ENCODE assay signal across 7 cellular contexts in genomic region chr2:180125245-180125962, GRCh38.
DNase-seq lines count a peak whose midpoint lies in the region; ATAC-seq, FAIRE-seq and TF ChIP-seq lines count a peak whose summit lies in the region.

No MANE protein-coding gene starts in this region.

- 6% methylated on average over 12 of the region's 13 CpGs for WGBS in GM12878 (ENCODE audit: insufficient coverage, insufficient replicate concordance, low lambda C conversion rate, missing lambda C conversion rate)

- intact Hi-C loops in GM12878 (cut with micrococcal nuclease; ENCODE audit: unreplicated experiment): loop anchor here (5.0 to 10.0 kb wide), 2 partner anchors 357 to 1339 kb away; no protein-coding TSS in a partner anchor

- H3K27me3 ChIP-seq in GM12878 (replicated peaks in 1 of 2; ENCODE audit: control insufficient read depth in 2 of 2, insufficient read depth in 2 of 2, low read length in 1 of 2): no peaks in the 10 kb centered on the region; a peak in 1 of 4 replicates

- H3K4me1 ChIP-seq in GM12878 (ENCODE audit: control insufficient read depth, insufficient read depth, low read length): no peaks in the 10 kb centered on the region

- no peak for FAIRE-seq in GM12878 (lab: Jason Lieb, UNC)

- TF ChIP-seq EP300 in GM12878 (IDR thresholded peaks at IDR 0.05; ENCODE audit: borderline replicate concordance in 1 of 2, control insufficient read depth in 1 of 2, low read depth in 2 of 2, low read length in 2 of 2): no peak

- POLR2A ChIA-PET in GM12878 (lab: Charles Lee): no interaction called here

- H3K9ac ChIP-seq in GM12878 (ENCODE audit: control insufficient read depth, insufficient read depth, low read length): no peak overlapping the region

- in situ Hi-C loops in GM13976 (cut with MboI; ENCODE audit: low sequenced_read_pairs, unreplicated experiment): loop anchor here (5.0 kb wide), 1 partner anchor 932 kb away; no protein-coding TSS in a partner anchor
- in situ Hi-C loops in GM12878 (cut with MboI): loop anchor here (5.0 kb wide), 1 partner anchor 932 kb away; no protein-coding TSS in a partner anchor

- TF ChIP-seq CTCF in GM13976 (IDR thresholded peaks at IDR 0.05; ENCODE audit: borderline replicate concordance, control extremely low read depth, extremely low read depth, insufficient read depth, missing control alignments) (peak; percentile 33), GM12878 (IDR thresholded peaks at IDR 0.05 in 2 of 3, conservative IDR thresholded peaks at IDR 0.05 in 1 of 3; ENCODE audit: control insufficient read depth in 2 of 3, extremely low read depth in 1 of 3, insufficient read depth in 1 of 3, low read depth in 3 of 3, low read length in 3 of 3) (peak; percentile 45 to 59 (median 50); a peak in 5 of 6 replicates)

- H3K79me2 ChIP-seq in GM12878 (ENCODE audit: control insufficient read depth, insufficient read depth, low read length): no peaks in the 10 kb centered on the region

- no peaks in the 10 kb centered on the region for H3K9me3 ChIP-seq in GM12878 (replicated peaks; ENCODE audit: control insufficient read depth, insufficient read depth, low read length)

- H2AFZ ChIP-seq in GM12878 (ENCODE audit: control insufficient read depth, low read depth, low read length): no peak overlapping the region; the same call in 1 of the 2 replicates

- BruUV-seq in GM12878 (replicated peaks; lab: Mats Ljungman, UMichigan): no TSS peak

- peak; percentile 58 for TF ChIP-seq RAD21 in GM12878 (IDR thresholded peaks at IDR 0.05; ENCODE audit: insufficient read depth, low read depth, low read length)

- no peak overlapping the region for H3K4me2 ChIP-seq in GM12878 (ENCODE audit: control insufficient read depth, insufficient read depth)

- CTCF ChIA-PET in GM12878 (lab: Yijun Ruan, JAX): interaction anchor here (0.5 to 4.9 kb wide), 13 partner anchors 9 to 1826 kb away, joined by 3 to 90 read pairs (median 3); no protein-coding TSS in a partner anchor

- RAD21 ChIA-PET in GM12878 (lab: Charles Lee; ENCODE audit: unreplicated experiment): interaction anchor here (0.8 to 2.4 kb wide), 6 partner anchors 9 to 934 kb away, joined by 3 to 15 read pairs (median 3); partner anchors contain the start of gene UBE2E3

- peak; percentile 26 for DNase-seq in GM13976 (ENCODE audit: low spot score)
- peak; percentile 86 for DNase-seq in NCI-H146 treated with DMSO at 0.1 percent for 48 hours (lab: John Stamatoyannopoulos, UW; ENCODE audit: unreplicated experiment)
- DNase-seq in T follicular helper cell (ENCODE audit: low read depth): peak; percentile 28
- DNase-seq in GM12878 (ENCODE audit: low read depth, low spot score): peak; percentile 12
- peak; percentile 73 for DNase-seq in iPS DF 19.7 (ENCODE audit: low read depth, low spot score)
- peak; percentile 89 for DNase-seq in skeletal muscle cell (ENCODE audit: low read depth)

- H3K4me3 ChIP-seq in GM12878 (no peak overlapping the region), skeletal muscle cell (ENCODE audit: low read depth, low read length) (no peak overlapping the region)

- H3K36me3 ChIP-seq in GM12878 (ENCODE audit: control insufficient read depth in 2 of 2, insufficient read depth in 2 of 2, low read length in 1 of 2): no peaks in the 10 kb centered on the region

- TF ChIP-seq POLR2A in GM12878 (IDR thresholded peaks at IDR 0.05; ENCODE audit: low read depth, low read length): no peak

- H3K27ac ChIP-seq in GM12878 (ENCODE audit: control insufficient read depth, insufficient read depth): no peak overlapping the region

- SMC1A ChIA-PET in GM12878 (lab: Charles Lee; ENCODE audit: uncharacterized antibody, unreplicated experiment): interaction anchor here (0.6 to 5.2 kb wide), 8 partner anchors 9 to 934 kb away, joined by 3 to 42 read pairs (median 4); no protein-coding TSS in a partner anchor

- peak; percentile 78 for ATAC-seq in HG02798 (IDR thresholded peaks at IDR 0.05; ENCODE audit: poor library complexity, unreplicated experiment)
- ATAC-seq in GM12878: peak; percentile 90

- no peaks in the 10 kb centered on the region for H4K20me1 ChIP-seq in GM12878 (ENCODE audit: control insufficient read depth, insufficient read depth)

TF ChIP-seq in GM12878, 131 proteins besides CTCF, POLR2A, EP300 and RAD21:
- TF ChIP-seq SMC3 (IDR thresholded peaks at IDR 0.05; ENCODE audit: borderline replicate concordance, low read length): peak; percentile 61
- TF ChIP-seq ZNF384 (IDR thresholded peaks at IDR 0.05; ENCODE audit: borderline replicate concordance, low read depth, low read length): peak; percentile 96
- TF ChIP-seq, protein P1, sequence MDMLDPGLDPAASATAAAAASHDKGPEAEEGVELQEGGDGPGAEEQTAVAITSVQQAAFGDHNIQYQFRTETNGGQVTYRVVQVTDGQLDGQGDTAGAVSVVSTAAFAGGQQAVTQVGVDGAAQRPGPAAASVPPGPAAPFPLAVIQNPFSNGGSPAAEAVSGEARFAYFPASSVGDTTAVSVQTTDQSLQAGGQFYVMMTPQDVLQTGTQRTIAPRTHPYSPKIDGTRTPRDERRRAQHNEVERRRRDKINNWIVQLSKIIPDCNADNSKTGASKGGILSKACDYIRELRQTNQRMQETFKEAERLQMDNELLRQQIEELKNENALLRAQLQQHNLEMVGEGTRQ (IDR thresholded peaks at IDR 0.05; ENCODE audit: borderline replicate concordance, low read depth, low read length): no peak

Comparison
In these comparisons a context has a peak if more than half of its experiments do, and no peak if none do; other contexts are left out.
1. DNase-seq: peak in every context shown above with its lines; median percentile 89 in skeletal muscle cell; 86 in NCI-H146 treated with DMSO at 0.1 percent for 48 hours; 73 in iPS DF 19.7; 28 in T follicular helper cell; 26 in GM13976; 12 in GM12878.